Comparison of ENCODE assay signal across 8 cellular contexts in the genomic region with DNA sequence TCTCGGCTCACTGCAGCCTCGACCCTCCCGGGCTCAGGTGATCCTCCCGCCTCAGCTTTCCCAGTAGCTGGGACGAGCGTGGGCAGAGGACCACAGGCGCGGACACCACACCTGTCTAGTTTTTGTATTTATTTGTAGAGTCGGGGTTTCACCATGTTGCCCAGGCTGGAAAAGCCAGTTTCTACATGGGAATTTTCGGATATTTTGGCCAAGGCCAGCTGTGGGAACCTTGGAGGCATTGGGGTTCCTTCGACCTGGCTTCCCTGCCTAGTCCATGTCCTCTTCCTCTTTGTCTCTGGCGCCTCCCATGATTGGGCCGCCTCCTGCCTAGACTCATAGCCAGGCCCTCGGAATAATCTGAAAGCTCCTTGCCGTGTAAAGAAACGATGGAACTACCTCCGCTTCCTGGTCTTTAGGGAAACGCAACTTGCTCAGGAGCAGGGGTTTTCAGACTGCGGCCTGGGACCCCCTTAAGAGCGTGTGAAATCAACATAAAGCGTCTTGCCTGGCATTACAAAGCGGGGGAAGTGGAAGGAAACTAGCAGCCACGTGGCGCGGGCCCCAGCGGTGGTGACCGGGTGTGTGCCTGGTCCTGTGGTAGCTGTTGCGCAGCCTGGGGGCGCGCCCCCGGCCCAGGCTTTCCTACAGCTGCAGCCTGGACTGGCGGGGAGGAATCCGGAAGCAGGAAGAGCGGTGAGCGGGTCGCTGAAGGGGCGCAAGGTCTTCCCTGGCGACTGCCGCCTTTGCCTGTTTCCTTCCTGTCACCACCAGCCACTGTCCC. TPM values are rescaled to one million over a fixed set of nuclear protein-coding genes. Genes with fewer than 3 reads are reported as not detected.
DNase-seq lines count a peak whose midpoint lies in the region; ATAC-seq and TF ChIP-seq lines count a peak whose summit lies in the region.

No MANE protein-coding gene starts in this region.

- TF ChIP-seq CTCF in ascending aorta (IDR thresholded peaks at IDR 0.05): no peak

- intact Hi-C loops in ascending aorta (cut with DNase I): loop anchor here (5.0 to 10.0 kb wide), 3 partner anchors 141 to 1713 kb away; a partner anchor contains a TSS

- peak overlapping the region; percentile 98 to 100 for H3K27ac ChIP-seq in ascending aorta
- H3K27ac ChIP-seq in iPS DF 6.9 (ENCODE audit: low read length): no peak overlapping the region
- peak overlapping the region; percentile 95 to 100 (median 99) for H3K27ac ChIP-seq in skin epidermis

- H3K4me1 ChIP-seq in ascending aorta: peaks cover 12 to 29% of the 10 kb centered on the region in 2 donors
- H3K4me1 ChIP-seq in iPS DF 6.9 (ENCODE audit: control insufficient read depth, insufficient read depth, low read length): 0 out of 2 replicates have a peak, but pooled peaks cover 1% of the 10 kb centered on the region

- ATAC-seq in GM19467 (IDR thresholded peaks at IDR 0.05; ENCODE audit: unreplicated experiment): no peak

- peak; percentile 48 for TF ChIP-seq POLR2A in GM15510 (IDR thresholded peaks at IDR 0.05; ENCODE audit: borderline replicate concordance, extremely low read depth, insufficient read length)

- H3K4me3 ChIP-seq in ascending aorta: peak overlapping the region; percentile 89 to 97
- H3K4me3 ChIP-seq in iPS DF 6.9 (ENCODE audit: low read length): peak overlapping the region; percentile 13; the same call in 1 of the 2 replicates
- peak overlapping the region; percentile 55 to 97 (median 87) for H3K4me3 ChIP-seq in skin epidermis

- H3K36me3 ChIP-seq in ascending aorta: peaks cover 23 to 25% of the 10 kb centered on the region in 2 donors
- H3K36me3 ChIP-seq in iPS DF 6.9 (ENCODE audit: control insufficient read depth, insufficient read depth, low read length): peaks cover 11% of the 10 kb centered on the region; the same call in 1 of the 2 replicates

- no CpG with 5 or more reads among the region's 39 CpGs for WGBS in iPS DF 6.9 (ENCODE audit: insufficient coverage, insufficient read length)

- DNase-seq in T-helper 1 cell (peak in 4 of 5 donors; percentile 14 to 48 (median 36)), ascending aorta (ENCODE audit: low spot score in 2 of 2) (peak; percentile 25 to 73), iPS DF 6.9 (ENCODE audit: low read depth, low spot score) (no peak), NCI-H2171 treated with DMSO at 0.1 percent for 48 hours (lab: John Stamatoyannopoulos, UW) (no peak), NCI-H1092 treated with DMSO at 0.1 percent for 48 hours (lab: John Stamatoyannopoulos, UW) (no peak)

- H3K27me3 ChIP-seq in ascending aorta (no peaks in the 10 kb centered on the region), iPS DF 6.9 (ENCODE audit: control insufficient read depth, insufficient read depth, low read length) (no peaks in the 10 kb centered on the region)

- H3K9me3 ChIP-seq in ascending aorta (no peaks in the 10 kb centered on the region), iPS DF 6.9 (ENCODE audit: control insufficient read depth, insufficient read depth, low read length) (no peaks in the 10 kb centered on the region)

RNA-seq across cellular contexts. Expression of a gene that starts 1.4 kb away (rescaled TPM):
- total RNA-seq in ascending aorta: 120 TPM

RNA-seq across cellular contexts. Expression of a gene that starts 51.5 kb away (rescaled TPM):
- total RNA-seq in ascending aorta: 44.8 TPM

Comparison
In these comparisons a context has a peak if more than half of its experiments do, and no peak if none do; other contexts are left out.
1. DNase-seq: peak in T-helper 1 cell (4 of 5) and ascending aorta (2 of 2); none in iPS DF 6.9 (single experiment), NCI-H2171 treated with DMSO at 0.1 percent for 48 hours (single experiment) and NCI-H1092 treated with DMSO at 0.1 percent for 48 hours (single experiment).
2. H3K4me3 ChIP-seq: peak in every context shown above with its lines; median percentile 93 in ascending aorta; 87 in skin epidermis; 13 in iPS DF 6.9.